Comparison of ENCODE assay signal across 16 cellular contexts in genomic region chr5:980941-981340, GRCh38. TPM values are rescaled to one million over a fixed set of nuclear protein-coding genes. Genes with fewer than 3 reads are reported as not detected.
DNase-seq lines count a peak whose midpoint lies in the region; ATAC-seq and TF ChIP-seq lines count a peak whose summit lies in the region.
"Had no signal": no experiment of that assay in that cellular context is flagged by ENCODE, and none has a peak within 500 bp of the region (broad histone marks: within the 10 kb centered on the region; RNA-seq: fewer than 3 reads in every experiment).

No MANE protein-coding gene starts in this region.

- H3K4me1 ChIP-seq in HAP-1 (peaks cover 11% of the 10 kb centered on the region), muscle layer of duodenum (ENCODE audit: control insufficient read depth in 1 of 2, insufficient read depth in 2 of 2, low read length in 2 of 2) (peaks cover 0 to 38% of the 10 kb centered on the region in 2 donors), aorta (ENCODE audit: control insufficient read depth in 1 of 2, insufficient read depth in 2 of 2, low read length in 2 of 2) (no peaks in the 10 kb centered on the region)

- H3K27ac ChIP-seq in muscle layer of duodenum (ENCODE audit: low read length): peak overlapping the region; percentile 39
- no peak overlapping the region for H3K27ac ChIP-seq in aorta (ENCODE audit: low read depth in 1 of 2, low read length in 2 of 2)

- in situ Hi-C loops in HAP-1 (cut with MboI; ENCODE audit: low sequenced_read_pairs): no loop called here

- H3K36me3 ChIP-seq in HAP-1 (replicated peaks) (no peaks in the 10 kb centered on the region; the same call in 1 of the 2 replicates), muscle layer of duodenum (ENCODE audit: control insufficient read depth in 1 of 2, insufficient read depth in 2 of 2, low read length in 2 of 2) (no peaks in the 10 kb centered on the region), aorta (ENCODE audit: control insufficient read depth in 1 of 2, insufficient read depth in 2 of 2, low read length in 1 of 2) (no peaks in the 10 kb centered on the region)

- WGBS in aorta, 2 donors: 75 to 80% methylated on average over 5 of the region's 5 CpGs

- no peak for TF ChIP-seq CTCF in GM20000 (IDR thresholded peaks at IDR 0.05; ENCODE audit: extremely low read depth, missing control alignments)

- intact Hi-C loops in aorta (cut with DNase I): no loop called here

- H3K27me3 ChIP-seq in HAP-1 (ENCODE audit: low read depth) (no peaks in the 10 kb centered on the region), muscle layer of duodenum (ENCODE audit: low read depth, low read length) (no peaks in the 10 kb centered on the region), aorta (ENCODE audit: control insufficient read depth in 1 of 2, insufficient read depth in 2 of 2, low read length in 1 of 2) (no peaks in the 10 kb centered on the region)

- H3K4me3 ChIP-seq in HAP-1 (no peak overlapping the region), muscle layer of duodenum (ENCODE audit: low read depth in 1 of 2, low read length in 2 of 2) (no peak overlapping the region), aorta (ENCODE audit: low read length in 2 of 2) (no peak overlapping the region)

- H3K9me3 Mint-ChIP-seq in activated naive CD4-positive, alpha-beta T cell treated with anti-CD3 and anti-CD28 coated beads, Interleukin-2, amount 50 U/mL, for 72 hours: peaks cover 7 to 11% of the 10 kb centered on the region in 2 donors

- H3K9me3 ChIP-seq in HAP-1 (peaks cover 11% of the 10 kb centered on the region; the same call in 1 of the 2 replicates), muscle layer of duodenum (ENCODE audit: control insufficient read depth in 1 of 2, low read length in 2 of 2) (no peaks in the 10 kb centered on the region), aorta (ENCODE audit: control insufficient read depth, low read length) (no peaks in the 10 kb centered on the region)

- peaks cover 7 to 16% of the 10 kb centered on the region in 2 donors for H3K36me3 Mint-ChIP-seq in activated naive CD4-positive, alpha-beta T cell treated with anti-CD3 and anti-CD28 coated beads, Interleukin-2, amount 50 U/mL, for 72 hours

- DNase-seq in A172 (ENCODE audit: low spot score) (peak; percentile 21), HAP-1 (ENCODE audit: low spot score in 2 of 2) (peak; percentile 55 to 71), astrocyte of the hippocampus (ENCODE audit: low read depth, low spot score) (peak; percentile 60), GM20000 (ENCODE audit: low spot score) (no peak), aorta (no peak)
- DNase-seq in activated naive CD4-positive, alpha-beta T cell treated with anti-CD3 and anti-CD28 coated beads, Interleukin-2, amount 50 U/mL, for 72 hours (ENCODE audit: low spot score in 2 of 2): no peak
- DNase-seq in activated T-cell treated with anti-CD3 and anti-CD28 coated beads, Interleukin-2, amount 50 U/mL, for 1 hour: no peak
- DNase-seq: activated naive CD8-positive, alpha-beta T cell treated with anti-CD3 and anti-CD28 coated beads, Interleukin-2, amount 50 U/mL, for 24 hours; activated T-cell treated with anti-CD3 and anti-CD28 coated beads, Interleukin-2, amount 50 U/mL, for 24 hours; hippocampal formation; left colon; NCI-H1105; NCI-H510A; OCI-M1; T-helper 1 cell had no signal

- no peak overlapping the region for H3K27ac Mint-ChIP-seq in activated naive CD4-positive, alpha-beta T cell treated with anti-CD3 and anti-CD28 coated beads, Interleukin-2, amount 50 U/mL, for 72 hours
- H3K27ac Mint-ChIP-seq: activated naive CD8-positive, alpha-beta T cell treated with anti-CD3 and anti-CD28 coated beads, Interleukin-2, amount 50 U/mL, for 24 hours; activated T-cell treated with anti-CD3 and anti-CD28 coated beads, Interleukin-2, amount 50 U/mL, for 24 hours had no signal

- no peak for ATAC-seq in activated naive CD4-positive, alpha-beta T cell treated with anti-CD3 and anti-CD28 coated beads, Interleukin-2, amount 50 U/mL, for 72 hours
- ATAC-seq in aorta (ENCODE audit: low FRiP score): no peak
- ATAC-seq: activated naive CD8-positive, alpha-beta T cell treated with anti-CD3 and anti-CD28 coated beads, Interleukin-2, amount 50 U/mL, for 24 hours; left colon had no signal

RNA-seq across cellular contexts. Expression of gene NKD2, which starts 27.7 kb away (rescaled TPM):
- total RNA-seq in A172 (2014; rRNA removed; shearing (Covaris generic)): 4.3 TPM in 1 of 2 replicates, not detected in the other
- total RNA-seq in activated naive CD4-positive, alpha-beta T cell treated with anti-CD3 and anti-CD28 coated beads, Interleukin-2, amount 50 U/mL, for 72 hours: 10 to 100 TPM in 1 of 2 donors, 1 to 10 TPM in 1; 1.8 to 14.6 TPM
- total RNA-seq in aorta: 1 to 10 TPM; 2.8 to 6.8 TPM
- under 1 TPM in 1 of 2 donors, not detected in 1; 0.10 TPM for polyA plus RNA-seq in aorta

Comparison
In these comparisons a context has a peak if more than half of its experiments do, and no peak if none do; other contexts are left out.
1. DNase-seq: peak in A172 (single experiment), HAP-1 (2 of 2) and astrocyte of the hippocampus (single experiment); none in activated naive CD4-positive, alpha-beta T cell treated with anti-CD3 and anti-CD28 coated beads, Interleukin-2, amount 50 U/mL, for 72 hours (0 of 2), GM20000 (single experiment), aorta (0 of 2) and activated T-cell treated with anti-CD3 and anti-CD28 coated beads, Interleukin-2, amount 50 U/mL, for 1 hour (single experiment).